In the genomic region with DNA sequence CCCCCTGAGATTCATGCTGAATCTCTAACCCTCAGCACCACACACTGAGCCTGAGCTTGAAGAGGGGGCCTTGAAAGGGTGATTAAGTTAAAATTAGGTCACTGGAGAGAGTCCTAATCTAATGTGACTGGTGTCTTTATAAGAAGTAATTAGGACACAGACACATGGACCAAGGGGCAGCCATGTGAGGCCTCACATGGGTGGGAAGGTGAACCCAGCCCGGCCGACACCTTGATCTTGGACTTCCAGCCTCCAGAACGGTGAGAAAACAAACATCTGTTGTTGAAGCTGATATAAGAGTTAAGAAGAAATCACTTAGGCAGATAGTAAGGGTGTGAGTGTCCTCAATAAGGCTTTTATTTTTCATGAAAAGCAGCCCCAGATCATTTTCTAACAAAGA, we compare ENCODE assay signal across 21 cellular contexts.
"Had no signal": no experiment of that assay in that cellular context is flagged by ENCODE, and none has a peak within 500 bp of the region (broad histone marks: within the 10 kb centered on the region; RNA-seq: fewer than 3 reads in every experiment).

No MANE protein-coding gene starts in this region.

- DNase-seq: activated CD4-positive, alpha-beta memory T cell treated with anti-CD3 and anti-CD28 coated beads for 36 hours; activated CD4-positive, alpha-beta T cell treated with anti-CD3 and anti-CD28 coated beads for 36 hours; activated CD4-positive, alpha-beta T cell treated with anti-CD3 and anti-CD28 coated beads, Interleukin-2, amount 10 ng/mL, durations not matched to agents 24 days and 14 days; activated CD4-positive, CD25-positive, alpha-beta regulatory T cell; activated CD4-positive, CD25-positive, alpha-beta regulatory T cell treated with anti-CD3 and anti-CD28 coated beads, Interleukin-2, amount 50 U/mL, for 72 hours; activated CD8-positive, alpha-beta memory T cell treated with anti-CD3 and anti-CD28 coated beads, Interleukin-2, amount 50 U/mL, for 4 hours; activated CD8-positive, alpha-beta T cell treated with anti-CD3 and anti-CD28 coated beads, Interleukin-2, amount 10 ng/mL, durations not matched to agents 7 days and 5 days; activated gamma-delta T cell treated with Interleukin-2 at 50 U/mL for 16 hours; activated naive CD4-positive, alpha-beta T cell treated with anti-CD3 and anti-CD28 coated beads, Interleukin-2, amount 50 U/mL, for 16 hours; activated naive CD4-positive, alpha-beta T cell treated with Interleukin-2 at 50 U/mL for 16 hours; activated T-cell treated with anti-CD3 and anti-CD28 coated beads, Interleukin-2, amount 50 U/mL, for 1 hour; activated T-cell treated with anti-CD3 and anti-CD28 coated beads, Interleukin-2, amount 50 U/mL, for 48 hours; amniotic stem cell; anterior cingulate cortex; brain microvascular endothelial cell; dorsolateral prefrontal cortex; effector memory CD4-positive, alpha-beta T cell; foreskin fibroblast; T-helper 2 cell had no signal

- ATAC-seq: activated CD4-positive, alpha-beta T cell treated with anti-CD3 and anti-CD28 coated beads for 36 hours; activated CD8-positive, alpha-beta memory T cell treated with anti-CD3 and anti-CD28 coated beads, Interleukin-2, amount 10 ng/mL, durations not matched to agents 7 days and 5 days; activated CD8-positive, alpha-beta T cell treated with anti-CD3 and anti-CD28 coated beads, Interleukin-2, amount 10 ng/mL, durations not matched to agents 7 days and 5 days; esophagus mucosa had no signal
